Comparison of ENCODE assay signal across 8 cellular contexts in the genomic region with DNA sequence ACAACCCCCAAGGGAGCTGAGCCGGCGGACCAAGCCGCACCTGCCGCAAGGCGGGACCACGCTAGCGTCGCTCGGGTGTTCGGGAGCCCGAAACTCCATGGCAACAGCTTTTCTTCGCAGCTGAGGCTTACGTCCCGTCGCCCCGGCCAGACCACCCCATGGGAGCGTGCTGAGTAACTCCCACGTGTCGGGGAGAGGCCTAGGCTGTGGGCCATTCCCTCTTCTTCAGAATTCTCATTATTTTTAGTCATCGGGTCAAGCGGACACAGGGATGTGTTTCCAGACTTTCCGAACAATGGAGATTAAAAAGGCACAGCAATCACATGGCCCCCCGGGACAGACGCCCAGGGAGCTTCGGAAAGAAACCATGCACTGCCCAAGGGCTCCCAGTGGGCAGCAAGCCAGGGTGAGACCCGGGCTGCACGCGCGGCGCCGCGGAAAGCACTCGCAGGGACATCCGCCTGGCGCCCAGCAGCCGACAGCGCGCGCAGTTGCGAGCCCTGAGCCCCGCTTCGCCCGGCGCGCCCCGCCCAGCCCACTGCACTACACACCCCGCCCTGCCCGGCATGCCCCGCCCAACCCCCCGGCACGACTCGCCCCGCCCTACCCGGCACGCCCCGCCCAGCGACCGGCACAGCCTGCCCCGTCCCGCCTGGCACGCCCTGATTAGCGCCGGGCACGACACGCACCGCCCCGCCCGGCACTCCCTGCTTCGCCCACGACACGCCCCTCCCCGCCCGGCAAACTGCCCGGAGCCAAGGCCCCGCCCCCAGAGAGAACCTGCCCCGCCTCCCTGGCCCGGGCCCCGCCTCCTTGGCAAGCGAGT. TPM values are rescaled to one million over a fixed set of nuclear protein-coding genes. Genes with fewer than 3 reads are reported as not detected.
DNase-seq lines count a peak whose midpoint lies in the region; ATAC-seq and TF ChIP-seq lines count a peak whose summit lies in the region.

No MANE protein-coding gene starts in this region.

- no peaks in the 10 kb centered on the region for H3K79me2 ChIP-seq in SU-DHL-6 (ENCODE audit: insufficient read depth, low read length)

- DNase-seq in NCI-H1417 (lab: John Stamatoyannopoulos, UW) (peak; percentile 96 to 98 (median 98)), adipocyte (ENCODE audit: low read depth) (peak; percentile 98), left cardiac atrium (peak; percentile 97), posterior vena cava (ENCODE audit: low spot score) (peak; percentile 99), upper lobe of right lung (peak; percentile 99)

- ATAC-seq in HG02763 (IDR thresholded peaks at IDR 0.05; ENCODE audit: unreplicated experiment) (peak; percentile 84), left cardiac atrium (peak; percentile 98 to 99), upper lobe of right lung (peak; percentile 99)

- H3K9me3 ChIP-seq in SU-DHL-6 (ENCODE audit: insufficient read depth, low read length) (no peaks in the 10 kb centered on the region), adipocyte (ENCODE audit: control insufficient read depth, low read length) (no peaks in the 10 kb centered on the region), upper lobe of right lung (no peaks in the 10 kb centered on the region)

- peak overlapping the region; percentile 90 for H2AFZ ChIP-seq in SU-DHL-6 (ENCODE audit: low read depth, low read length, severe bottlenecking)

- H3K27me3 ChIP-seq in SU-DHL-6 (ENCODE audit: low read length) (no peaks in the 10 kb centered on the region), adipocyte (replicated peaks; ENCODE audit: control insufficient read depth, insufficient read depth, low read length) (no peaks in the 10 kb centered on the region), upper lobe of right lung (no peaks in the 10 kb centered on the region)

- H4K20me1 ChIP-seq in SU-DHL-6 (ENCODE audit: low read depth, low read length): no peaks in the 10 kb centered on the region

- peak overlapping the region; percentile 72 for H3K4me2 ChIP-seq in SU-DHL-6 (ENCODE audit: low read depth, low read length, poor library complexity, severe bottlenecking)

- intact Hi-C loops in left cardiac atrium (cut with DNase I): loop anchor here in 1 of 2 donors (2.0 kb wide), 1 partner anchor 27 kb away; no protein-coding TSS in a partner anchor
- intact Hi-C loops in posterior vena cava (cut with DNase I): no loop called here
- intact Hi-C loops in upper lobe of right lung (cut with DNase I): no loop called here

- peaks cover 4% of the 10 kb centered on the region; the same call in 1 of the 2 replicates for H3F3A ChIP-seq in SU-DHL-6 (ENCODE audit: insufficient read depth)

- TF ChIP-seq CTCF in GM12875 (IDR thresholded peaks at IDR 0.05; ENCODE audit: borderline replicate concordance, insufficient read depth, low read depth, low read length): no peak
- TF ChIP-seq CTCF in SU-DHL-6 (IDR thresholded peaks at IDR 0.05; ENCODE audit: insufficient read depth, low read length, poor library complexity, severe bottlenecking): no peak
- TF ChIP-seq CTCF in upper lobe of right lung (IDR thresholded peaks at IDR 0.05): no peak

- peaks cover 12% of the 10 kb centered on the region for H3K4me1 ChIP-seq in adipocyte (ENCODE audit: control insufficient read depth, insufficient read depth, low read length)
- peaks cover 12% of the 10 kb centered on the region for H3K4me1 ChIP-seq in upper lobe of right lung

- H3K27ac ChIP-seq in SU-DHL-6 (ENCODE audit: low read depth, low read length) (no peak overlapping the region), upper lobe of right lung (peak overlapping the region; percentile 69)

- H3K9me2 ChIP-seq in SU-DHL-6 (replicated peaks; ENCODE audit: insufficient read depth, low read length): no peaks in the 10 kb centered on the region

- H3K36me3 ChIP-seq in SU-DHL-6 (ENCODE audit: low read length): peaks cover 2% of the 10 kb centered on the region; the same call in 1 of the 2 replicates
- peaks cover under 1% of the 10 kb centered on the region for H3K36me3 ChIP-seq in adipocyte (ENCODE audit: control insufficient read depth, insufficient read depth, low read length, severe bottlenecking)
- H3K36me3 ChIP-seq in upper lobe of right lung: peaks cover 4% of the 10 kb centered on the region

- H3K4me3 ChIP-seq in GM12875 (ENCODE audit: low read depth, low read length): peak overlapping the region; percentile 83
- H3K4me3 ChIP-seq in SU-DHL-6 (ENCODE audit: insufficient read depth, low read length, poor library complexity, severe bottlenecking): peak overlapping the region; percentile 65
- H3K4me3 ChIP-seq in adipocyte (ENCODE audit: low read length): peak overlapping the region; percentile 90
- peak overlapping the region; percentile 78 for H3K4me3 ChIP-seq in upper lobe of right lung

- H3K9ac ChIP-seq in SU-DHL-6 (ENCODE audit: low read length): peak overlapping the region; percentile 62
- H3K9ac ChIP-seq in adipocyte (ENCODE audit: low read length): peak overlapping the region; percentile 77

RNA-seq across cellular contexts. Expression of a gene that starts 0.4 kb away (rescaled TPM):
- total RNA-seq in left cardiac atrium: under 1 TPM; 0.47 to 0.73 TPM
- under 1 TPM; 0.28 to 0.29 TPM for total RNA-seq in posterior vena cava
- total RNA-seq in upper lobe of right lung: 2.6 TPM

RNA-seq across cellular contexts. Expression of a gene that starts 28.2 kb away (rescaled TPM):
- total RNA-seq in left cardiac atrium (10 to 100 TPM; 10.2 to 11.2 TPM), posterior vena cava (10 to 100 TPM; 15.5 to 19.7 TPM), upper lobe of right lung (13.9 TPM)

RNA-seq across cellular contexts. Expression of a gene that starts 28.4 kb away (rescaled TPM):
- 10 to 100 TPM; 12.4 to 13.3 TPM for total RNA-seq in left cardiac atrium
- 10 to 100 TPM; 20.6 to 22.6 TPM for total RNA-seq in posterior vena cava
- 19.1 TPM for total RNA-seq in upper lobe of right lung
